Comparison of ENCODE assay signal across 8 cellular contexts in genomic region chr2:28393115-28393836, GRCh38. TPM values are rescaled to one million over a fixed set of nuclear protein-coding genes. Genes with fewer than 3 reads are reported as not detected.
DNase-seq lines count a peak whose midpoint lies in the region; ATAC-seq and TF ChIP-seq lines count a peak whose summit lies in the region.

No MANE protein-coding gene starts in this region.

- H3K9me3 ChIP-seq in PC-3 (ENCODE audit: low read length): no peaks in the 10 kb centered on the region
- H3K9me3 ChIP-seq in trophoblast cell (ENCODE audit: insufficient read depth, low read depth, low read length): no peaks in the 10 kb centered on the region

- no peak overlapping the region for H3K23ac ChIP-seq in trophoblast cell (ENCODE audit: low read length)

- POLR2A ChIA-PET in PC-3 (lab: Charles Lee; ENCODE audit: unreplicated experiment): interaction anchor here (0.5 to 0.6 kb wide), 4 partner anchors 53 to 594 kb away, joined by 3 to 4 read pairs (median 3); partner anchors contain the start of gene PPP1CB

- no peak overlapping the region for H3K4me3 Mint-ChIP-seq in activated naive CD8-positive, alpha-beta T cell

- H3K4me3 ChIP-seq in PC-3 (ENCODE audit: low read length) (peak overlapping the region; percentile 87), trophoblast cell (ENCODE audit: low read depth, low read length) (peak overlapping the region; percentile 83)

- peak overlapping the region; percentile 87 for H4K91ac ChIP-seq in trophoblast cell (ENCODE audit: low read depth, low read length)

- DNase-seq in NCI-H82 (lab: John Stamatoyannopoulos, UW) (peak; percentile 61), NCI-H82 treated with DMSO at 0.1 percent for 48 hours (lab: John Stamatoyannopoulos, UW; ENCODE audit: unreplicated experiment) (no peak), PC-3 (peak; percentile 59), Right ventricle myocardium inferior (ENCODE audit: missing footprints) (peak; percentile 89), trophoblast cell (peak in 1 of 2 donors; percentile 61), kidney glomerular epithelial cell (lab: John Stamatoyannopoulos, UW) (no peak)

- peaks cover 57% of the 10 kb centered on the region for H3K79me1 ChIP-seq in trophoblast cell (ENCODE audit: low read length)

- peak overlapping the region; percentile 63 for H2BK12ac ChIP-seq in trophoblast cell (ENCODE audit: low read length)

- CTCF ChIA-PET in PC-3 (lab: Charles Lee): no interaction called here

- no peaks in the 10 kb centered on the region for H3K36me3 Mint-ChIP-seq in activated naive CD8-positive, alpha-beta T cell

- H3K27ac Mint-ChIP-seq in activated naive CD8-positive, alpha-beta T cell: peak overlapping the region; percentile 81

- H3K9me3 Mint-ChIP-seq in activated naive CD8-positive, alpha-beta T cell (ENCODE audit: low read depth): no peaks in the 10 kb centered on the region

- H3K14ac ChIP-seq in trophoblast cell (ENCODE audit: low read length): peak overlapping the region; percentile 92

- H4K20me1 ChIP-seq in PC-3 (ENCODE audit: low read length): peaks cover 35% of the 10 kb centered on the region

- ATAC-seq in PC-3 (peak; percentile 1; the same call in 1 of the 2 replicates), Right ventricle myocardium inferior (peak; percentile 14), HG02852 (IDR thresholded peaks at IDR 0.05; ENCODE audit: unreplicated experiment) (no peak)

- H3K27me3 ChIP-seq in PC-3 (ENCODE audit: low read length) (no peaks in the 10 kb centered on the region), trophoblast cell (ENCODE audit: insufficient read depth, low read length) (no peaks in the 10 kb centered on the region)

- H3K18ac ChIP-seq in trophoblast cell (ENCODE audit: low read length): peak overlapping the region; percentile 90

- TF ChIP-seq CTCF in PC-3 (conservative IDR thresholded peaks at IDR 0.05; ENCODE audit: low read depth, low read length): no peak

- H2AK5ac ChIP-seq in trophoblast cell (ENCODE audit: low read length): no peak overlapping the region

- peak overlapping the region; percentile 86 for H3K4me2 ChIP-seq in PC-3 (ENCODE audit: low read length)
- H3K4me2 ChIP-seq in trophoblast cell (ENCODE audit: low read length): peak overlapping the region; percentile 67

- H2AFZ ChIP-seq in PC-3 (ENCODE audit: low read length) (peak overlapping the region; percentile 58), trophoblast cell (ENCODE audit: insufficient read depth, low read length, poor library complexity) (peak overlapping the region; percentile 66)

- peaks cover 33% of the 10 kb centered on the region for H3K4me1 Mint-ChIP-seq in activated naive CD8-positive, alpha-beta T cell (ENCODE audit: low read depth)

- H3K79me2 ChIP-seq in PC-3 (ENCODE audit: low read length) (peaks cover 57% of the 10 kb centered on the region), trophoblast cell (ENCODE audit: control insufficient read depth, insufficient read depth, low read length, poor library complexity) (peaks cover 40% of the 10 kb centered on the region)

- H3K4me1 ChIP-seq in PC-3 (ENCODE audit: insufficient read depth, low read length): peaks cover 38% of the 10 kb centered on the region
- H3K4me1 ChIP-seq in trophoblast cell (ENCODE audit: control insufficient read depth in 1 of 2, insufficient read depth in 2 of 2, low read length in 2 of 2): peaks cover 16 to 22% of the 10 kb centered on the region in 2 experiments

- no peaks in the 10 kb centered on the region for H3F3A ChIP-seq in PC-3 (ENCODE audit: low read length, unreplicated experiment)

- peak overlapping the region; percentile 83 for H2BK5ac ChIP-seq in trophoblast cell (ENCODE audit: low read depth, low read length, poor library complexity)

- H4K8ac ChIP-seq in trophoblast cell (ENCODE audit: low read depth, low read length): peak overlapping the region; percentile 48

- no peaks in the 10 kb centered on the region for H3K9me2 ChIP-seq in PC-3 (replicated peaks; ENCODE audit: low read length)

- no peaks in the 10 kb centered on the region for H3K27me3 Mint-ChIP-seq in activated naive CD8-positive, alpha-beta T cell

- no TSS peak for BruUV-seq in PC-3 (replicated peaks; lab: Mats Ljungman, UMichigan)

- peaks cover 7% of the 10 kb centered on the region for H3K36me3 ChIP-seq in PC-3 (ENCODE audit: low read depth, low read length)
- peaks cover 2% of the 10 kb centered on the region in 2 experiments for H3K36me3 ChIP-seq in trophoblast cell (ENCODE audit: control insufficient read depth in 1 of 2, insufficient read depth in 2 of 2, low read length in 2 of 2)

- peak overlapping the region; percentile 93 for H3K4ac ChIP-seq in trophoblast cell (ENCODE audit: low read depth, low read length)

- peak overlapping the region; percentile 79 for H2BK120ac ChIP-seq in trophoblast cell (ENCODE audit: insufficient read depth, low read length, poor library complexity)

- intact Hi-C loops in PC-3 (cut with micrococcal nuclease): loop anchor here (1.0 to 5.0 kb wide), 3 partner anchors 51 to 438 kb away; no protein-coding TSS in a partner anchor
- intact Hi-C loops in Right ventricle myocardium inferior (cut with DNase I): loop anchor here (1.0 to 10.0 kb wide), 5 partner anchors 121 to 676 kb away; partner anchors contain the start of genes BABAM2 and RBKS

- peak overlapping the region; percentile 71 for H4K12ac ChIP-seq in trophoblast cell (ENCODE audit: low read depth, low read length)

- no CpG with 5 or more reads among the region's 81 CpGs for WGBS in trophoblast cell (ENCODE audit: extremely low coverage, insufficient coverage, insufficient read length)

- H3K27ac ChIP-seq in PC-3 (ENCODE audit: low read length) (peak overlapping the region; percentile 91), trophoblast cell (ENCODE audit: low read depth, low read length) (peak overlapping the region; percentile 98)

- H3K9ac ChIP-seq in PC-3 (ENCODE audit: low read length) (peak overlapping the region; percentile 97), trophoblast cell (ENCODE audit: low read length) (peak overlapping the region; percentile 81)

RNA-seq across cellular contexts. Expression of gene FOSL2, which starts 0.6 kb away (rescaled TPM):
- total RNA-seq in PC-3 (2014; rRNA removed) (34.2 and 46.8 TPM in 2 replicates), Right ventricle myocardium inferior (48.5 TPM)
- 25.9 and 27.5 TPM in 2 replicates for polyA plus RNA-seq in trophoblast cell (2013)

Comparison
In these comparisons a context has a peak if more than half of its experiments do, and no peak if none do; other contexts are left out.
1. DNase-seq: peak in NCI-H82 (single experiment), PC-3 (single experiment) and Right ventricle myocardium inferior (single experiment); none in NCI-H82 treated with DMSO at 0.1 percent for 48 hours (single experiment) and kidney glomerular epithelial cell (single experiment).